ENCODE assay signal across 8 cellular contexts in genomic region chr19:6773323-6773931, GRCh38. TPM values are rescaled to one million over a fixed set of nuclear protein-coding genes. Genes with fewer than 3 reads are reported as not detected.
DNase-seq lines count a peak whose midpoint lies in the region; ATAC-seq and TF ChIP-seq lines count a peak whose summit lies in the region.

No MANE protein-coding gene starts in this region.

- H3K9me3 ChIP-seq in Karpas-422 (ENCODE audit: low read length), result no peaks in the 10 kb centered on the region
- no peaks in the 10 kb centered on the region for H3K9me3 ChIP-seq in thoracic aorta
- no peaks in the 10 kb centered on the region for H3K9me3 ChIP-seq in mesenchymal stem cell (ENCODE audit: control insufficient read depth, low read length)

- H3K27me3 ChIP-seq in Karpas-422 (ENCODE audit: low read length) (no peaks in the 10 kb centered on the region), thoracic aorta (replicated peaks; ENCODE audit: insufficient read depth) (no peaks in the 10 kb centered on the region), mesenchymal stem cell (ENCODE audit: control insufficient read depth in 1 of 2, insufficient read depth in 1 of 2, low read length in 2 of 2) (peaks cover 4 to 10% of the 10 kb centered on the region in 2 experiments)

- H3K14ac ChIP-seq in mesenchymal stem cell (ENCODE audit: low read length in 2 of 2), result no peak overlapping the region

- H3K27me3 Mint-ChIP-seq in memory B cell (no peaks in the 10 kb centered on the region), glutamatergic neuron (ENCODE audit: unreplicated experiment) (peaks cover 3% of the 10 kb centered on the region)

- in situ Hi-C loops in GM13976 (cut with MboI; ENCODE audit: low sequenced_read_pairs, unreplicated experiment), result no loop called here

- no peak overlapping the region for H3K23ac ChIP-seq in mesenchymal stem cell (ENCODE audit: low read length in 2 of 2)

- no peak overlapping the region for H2BK15ac ChIP-seq in mesenchymal stem cell (ENCODE audit: low read depth, poor library complexity, severe bottlenecking)

- H3K4me1 ChIP-seq in Karpas-422 (ENCODE audit: low read length), result peaks cover 38% of the 10 kb centered on the region
- H3K4me1 ChIP-seq in thoracic aorta (ENCODE audit: control insufficient read depth in 1 of 2, low read depth in 2 of 2), result no peaks in the 10 kb centered on the region
- no peaks in the 10 kb centered on the region for H3K4me1 ChIP-seq in mesenchymal stem cell (ENCODE audit: control insufficient read depth, insufficient read depth, low read depth, low read length)

- peak overlapping the region; percentile 92 for H3K27ac Mint-ChIP-seq in memory B cell
- no peak overlapping the region for H3K27ac Mint-ChIP-seq in glutamatergic neuron (ENCODE audit: unreplicated experiment)

- no peak overlapping the region for H2BK12ac ChIP-seq in mesenchymal stem cell (ENCODE audit: low read length in 2 of 2)

- H3K9me3 Mint-ChIP-seq in memory B cell (peaks cover 13% of the 10 kb centered on the region), glutamatergic neuron (ENCODE audit: unreplicated experiment) (peaks cover 6% of the 10 kb centered on the region)

- no peak overlapping the region for H3K18ac ChIP-seq in mesenchymal stem cell (ENCODE audit: low read depth in 1 of 2, low read length in 2 of 2)

- H3K4me1 Mint-ChIP-seq in memory B cell (peaks cover 48% of the 10 kb centered on the region), glutamatergic neuron (ENCODE audit: low read depth, unreplicated experiment) (no peaks in the 10 kb centered on the region)

- H4K91ac ChIP-seq in mesenchymal stem cell (ENCODE audit: low read length), result no peak overlapping the region

- peak overlapping the region; percentile 95 for H3K9ac ChIP-seq in Karpas-422 (ENCODE audit: low read length)
- H3K9ac ChIP-seq in mesenchymal stem cell (ENCODE audit: low read length), result no peak overlapping the region

- no peak overlapping the region for H2BK120ac ChIP-seq in mesenchymal stem cell (ENCODE audit: low read depth, low read length)

- no peaks in the 10 kb centered on the region for H3K79me1 ChIP-seq in mesenchymal stem cell (replicated peaks; ENCODE audit: low read length, poor library complexity, severe bottlenecking)

- peak; percentile 72 for DNase-seq in GM13976 (ENCODE audit: low spot score)
- peak; percentile 96 for DNase-seq in Karpas-422
- DNase-seq in activated T-cell treated with anti-CD3 and anti-CD28 coated beads, Interleukin-2, amount 50 U/mL, for 48 hours, result peak; percentile 80
- peak; percentile 55 to 58 for DNase-seq in memory B cell (ENCODE audit: low spot score in 2 of 2)
- no peak for DNase-seq in thoracic aorta (ENCODE audit: low spot score)
- no peak for DNase-seq in glutamatergic neuron
- no peak for DNase-seq in mesenchymal stem cell
- no peak for DNase-seq in foreskin melanocyte

- H3K4ac ChIP-seq in mesenchymal stem cell (ENCODE audit: low read depth in 1 of 2, low read length in 2 of 2), result no peak overlapping the region

- TF ChIP-seq CTCF in GM13976 (IDR thresholded peaks at IDR 0.05; ENCODE audit: borderline replicate concordance, control extremely low read depth, extremely low read depth, insufficient read depth, missing control alignments) (no peak), thoracic aorta (IDR thresholded peaks at IDR 0.05) (no peak), glutamatergic neuron (IDR thresholded peaks at IDR 0.05; ENCODE audit: partially characterized antibody, unreplicated experiment) (no peak)

- ATAC-seq in memory B cell (ENCODE audit: low read depth), result peak; percentile 63
- ATAC-seq in thoracic aorta (ENCODE audit: insufficient number of reproducible peaks, low FRiP score, low read depth), result no peak

- peak overlapping the region; percentile 89 for H3K4me3 Mint-ChIP-seq in memory B cell
- H3K4me3 Mint-ChIP-seq in glutamatergic neuron (ENCODE audit: unreplicated experiment), result no peak overlapping the region

- H3K27ac ChIP-seq in Karpas-422 (ENCODE audit: low read length) (peak overlapping the region; percentile 96), thoracic aorta (no peak overlapping the region), mesenchymal stem cell (ENCODE audit: low read length, poor library complexity, severe bottlenecking) (no peak overlapping the region)

- 85% methylated on average over 8 of the region's 8 CpGs for WGBS in mesenchymal stem cell

- H3K9me2 ChIP-seq in Karpas-422 (replicated peaks; ENCODE audit: insufficient read depth, low read length), result no peaks in the 10 kb centered on the region

- peaks cover 23% of the 10 kb centered on the region; the same call in 1 of the 2 replicates for H4K20me1 ChIP-seq in Karpas-422 (ENCODE audit: insufficient read depth, low read depth, low read length)

- no peak overlapping the region for H2AK5ac ChIP-seq in mesenchymal stem cell (ENCODE audit: low read length, severe bottlenecking)

- H3K4me2 ChIP-seq in Karpas-422 (ENCODE audit: low read depth, low read length, poor library complexity, severe bottlenecking) (peak overlapping the region; percentile 93), mesenchymal stem cell (ENCODE audit: low read length, poor library complexity, severe bottlenecking) (no peak overlapping the region)

- no peak overlapping the region for H2BK5ac ChIP-seq in mesenchymal stem cell (ENCODE audit: low read depth, low read length, poor library complexity, severe bottlenecking)

- H4K8ac ChIP-seq in mesenchymal stem cell (ENCODE audit: low read length), result no peak overlapping the region

- peaks cover 30% of the 10 kb centered on the region for H3K36me3 Mint-ChIP-seq in memory B cell
- H3K36me3 Mint-ChIP-seq in glutamatergic neuron (ENCODE audit: unreplicated experiment), result peaks cover 4% of the 10 kb centered on the region

- H3K4me3 ChIP-seq in Karpas-422 (ENCODE audit: low read length), result peak overlapping the region; percentile 89
- peak overlapping the region; percentile 64 for H3K4me3 ChIP-seq in thoracic aorta
- no peak overlapping the region for H3K4me3 ChIP-seq in mesenchymal stem cell (ENCODE audit: insufficient read depth in 1 of 2, low read depth in 1 of 2, low read length in 2 of 2)

- H3K79me2 ChIP-seq in Karpas-422 (ENCODE audit: low read length), result peaks cover 52% of the 10 kb centered on the region

- H3K36me3 ChIP-seq in Karpas-422 (ENCODE audit: insufficient read depth, low read length) (peaks cover 7% of the 10 kb centered on the region), thoracic aorta (no peaks in the 10 kb centered on the region), mesenchymal stem cell (ENCODE audit: control insufficient read depth in 1 of 2, insufficient read depth in 2 of 2, low read depth in 1 of 2, low read length in 2 of 2) (no peaks in the 10 kb centered on the region)

- no peak overlapping the region for H2AFZ ChIP-seq in Karpas-422 (ENCODE audit: low read length)
- H2AFZ ChIP-seq in mesenchymal stem cell (ENCODE audit: low read depth, low read length), result no peak overlapping the region

RNA-seq across cellular contexts. Expression of gene VAV1, which starts 0.9 kb away (rescaled TPM):
- total RNA-seq in Karpas-422 (2014; rRNA removed; shearing (Covaris generic); ENCODE audit: low replicate concordance), result 46.0 and 85.2 TPM in 2 replicates
- total RNA-seq in thoracic aorta (10 to 100 TPM in 1 of 2 donors, 1 to 10 TPM in 1; 7.6 to 12.2 TPM), glutamatergic neuron (ENCODE audit: unreplicated experiment) (not detected)
- polyA plus RNA-seq in mesenchymal stem cell (2013, experiment 1 of 2), result not detected
- polyA plus RNA-seq in mesenchymal stem cell (2013, experiment 2 of 2), result not detected

RNA-seq across cellular contexts. Expression of gene SH2D3A, which starts 6.2 kb away (rescaled TPM):
- 3.3 and 18.9 TPM in 2 replicates for total RNA-seq in Karpas-422 (2014; rRNA removed; shearing (Covaris generic); ENCODE audit: low replicate concordance)
- total RNA-seq in thoracic aorta (1 to 10 TPM in 1 of 2 donors, under 1 TPM in 1; 0.68 to 7.1 TPM), glutamatergic neuron (ENCODE audit: unreplicated experiment) (0.32 TPM)
- polyA plus RNA-seq in mesenchymal stem cell (2013, experiment 1 of 2), result not detected
- 0.07 TPM for polyA plus RNA-seq in mesenchymal stem cell (2013, experiment 2 of 2)

RNA-seq across cellular contexts. Expression of gene TRIP10, which starts 33.9 kb away (rescaled TPM):
- 6.5 and 15.7 TPM in 2 replicates for total RNA-seq in Karpas-422 (2014; rRNA removed; shearing (Covaris generic); ENCODE audit: low replicate concordance)
- total RNA-seq in thoracic aorta (100 to 1,000 TPM in 1 of 2 donors, 10 to 100 TPM in 1; 98.2 to 105 TPM), glutamatergic neuron (ENCODE audit: unreplicated experiment) (16.7 TPM)
- polyA plus RNA-seq in mesenchymal stem cell (2013, experiment 1 of 2), result 53.2 TPM
- polyA plus RNA-seq in mesenchymal stem cell (2013, experiment 2 of 2), result 50.7 TPM

RNA-seq across cellular contexts. Expression of gene GPR108, which starts 36.0 kb away (rescaled TPM):
- total RNA-seq in Karpas-422 (2014; rRNA removed; shearing (Covaris generic); ENCODE audit: low replicate concordance), result 34.7 and 41.8 TPM in 2 replicates
- 10 to 100 TPM; 32.2 to 84.2 TPM for total RNA-seq in thoracic aorta
- total RNA-seq in glutamatergic neuron (ENCODE audit: unreplicated experiment), result 44.2 TPM
- 63.6 TPM for polyA plus RNA-seq in mesenchymal stem cell (2013, experiment 1 of 2)
- 61.8 TPM for polyA plus RNA-seq in mesenchymal stem cell (2013, experiment 2 of 2)

RNA-seq across cellular contexts. Expression of gene C3, which starts 53.0 kb away (rescaled TPM):
- not detected in 2 replicates for total RNA-seq in Karpas-422 (2014; rRNA removed; shearing (Covaris generic); ENCODE audit: low replicate concordance)
- 100 to 1,000 TPM; 277 to 754 TPM for total RNA-seq in thoracic aorta
- 0.69 TPM for total RNA-seq in glutamatergic neuron (ENCODE audit: unreplicated experiment)
- 2.3 TPM for polyA plus RNA-seq in mesenchymal stem cell (2013, experiment 1 of 2)
- polyA plus RNA-seq in mesenchymal stem cell (2013, experiment 2 of 2), result 2.7 TPM

Comparison
In these comparisons a context has a peak if more than half of its experiments do, and no peak if none do; other contexts are left out.
1. DNase-seq: peak in GM13976 (single experiment), Karpas-422 (single experiment), activated T-cell treated with anti-CD3 and anti-CD28 coated beads, Interleukin-2, amount 50 U/mL, for 48 hours (2 of 2) and memory B cell (2 of 2); none in thoracic aorta (single experiment), glutamatergic neuron (single experiment), mesenchymal stem cell (single experiment) and foreskin melanocyte (single experiment).
2. H3K4me3 ChIP-seq: peak in Karpas-422 (single experiment) and thoracic aorta (single experiment); none in mesenchymal stem cell (0 of 2).